Comparison of ENCODE assay signal across 1 cellular context in the genomic region with DNA sequence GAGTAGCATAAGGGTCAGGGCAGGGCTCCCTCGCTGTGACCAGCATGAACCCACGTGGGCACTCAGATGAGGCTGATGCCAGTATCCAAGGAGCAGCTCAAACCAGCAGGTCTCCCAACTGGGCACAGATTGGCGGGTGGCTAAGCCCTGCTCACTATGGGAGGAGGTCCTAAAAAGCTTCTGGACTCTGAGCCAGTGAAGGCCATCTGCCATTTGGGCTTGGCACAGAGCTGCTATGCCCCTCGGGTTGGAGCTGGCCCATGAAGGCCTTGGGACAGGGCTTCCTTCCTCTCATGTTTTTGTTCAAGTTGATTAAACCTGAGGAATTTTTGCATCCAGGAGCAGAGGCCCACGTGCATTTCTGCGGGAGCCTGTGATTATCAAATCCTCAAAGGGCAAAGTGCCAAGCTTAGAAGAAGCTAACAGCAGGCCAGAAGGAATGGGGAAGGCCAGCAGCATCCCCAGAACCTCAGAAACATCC.
TF ChIP-seq lines count a peak whose summit lies in the region.

No MANE protein-coding gene starts in this region.

TF ChIP-seq in H1, 55 proteins besides CTCF, POLR2A, EP300 and RAD21:
- TF ChIP-seq NANOG (IDR thresholded peaks at IDR 0.05; ENCODE audit: insufficient read depth, low read depth, low read length, poor library complexity, severe bottlenecking) (no peak), SIN3A (conservative IDR thresholded peaks at IDR 0.05 in 1 of 2, IDR thresholded peaks at IDR 0.05 in 1 of 2; ENCODE audit: low read depth in 1 of 2, low read length in 2 of 2) (no peak), SRF (IDR thresholded peaks at IDR 0.05; ENCODE audit: low read depth, low read length) (no peak), GTF2F1 (IDR thresholded peaks at IDR 0.05; ENCODE audit: borderline replicate concordance, low read depth, low read length) (no peak), MAFK (IDR thresholded peaks at IDR 0.05; ENCODE audit: low read depth, low read length) (no peak), YY1 (IDR thresholded peaks at IDR 0.05; ENCODE audit: low read depth, low read length) (no peak), EZH2 (IDR thresholded peaks at IDR 0.05; ENCODE audit: low read depth, low read length, severe bottlenecking) (no peak), EGR1 (IDR thresholded peaks at IDR 0.05; ENCODE audit: borderline replicate concordance, low read depth, low read length) (no peak), SP4 (IDR thresholded peaks at IDR 0.05; ENCODE audit: low read length) (no peak), SIX5 (IDR thresholded peaks at IDR 0.05; ENCODE audit: low read depth, low read length) (no peak), BCL11A (IDR thresholded peaks at IDR 0.05; ENCODE audit: low read depth in 2 of 2, low read length in 2 of 2) (no peak), RFX5 (IDR thresholded peaks at IDR 0.05; ENCODE audit: borderline replicate concordance, low read depth, low read length) (no peak), JUND (IDR thresholded peaks at IDR 0.05; ENCODE audit: low read length) (no peak), BACH1 (IDR thresholded peaks at IDR 0.05; ENCODE audit: low read length) (no peak), PHF8 (conservative IDR thresholded peaks at IDR 0.05; ENCODE audit: low read depth, low read length) (no peak), RBBP5 (IDR thresholded peaks at IDR 0.05; ENCODE audit: borderline replicate concordance, low read depth, low read length) (no peak), SUZ12 (IDR thresholded peaks at IDR 0.05; ENCODE audit: low read length) (no peak), CBX8 (IDR thresholded peaks at IDR 0.05; ENCODE audit: borderline replicate concordance, low read depth, low read length) (no peak), KDM1A (IDR thresholded peaks at IDR 0.05; ENCODE audit: borderline replicate concordance, low read length) (no peak)
- TF ChIP-seq, protein P1, sequence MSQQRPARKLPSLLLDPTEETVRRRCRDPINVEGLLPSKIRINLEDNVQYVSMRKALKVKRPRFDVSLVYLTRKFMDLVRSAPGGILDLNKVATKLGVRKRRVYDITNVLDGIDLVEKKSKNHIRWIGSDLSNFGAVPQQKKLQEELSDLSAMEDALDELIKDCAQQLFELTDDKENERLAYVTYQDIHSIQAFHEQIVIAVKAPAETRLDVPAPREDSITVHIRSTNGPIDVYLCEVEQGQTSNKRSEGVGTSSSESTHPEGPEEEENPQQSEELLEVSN (IDR thresholded peaks at IDR 0.05): no peak
